ENCODE assay signal across 7 cellular contexts in genomic region chr12:48231169-48231958, GRCh38. TPM values are rescaled to one million over a fixed set of nuclear protein-coding genes. Genes with fewer than 3 reads are reported as not detected.
"Had no signal": no experiment of that assay in that cellular context is flagged by ENCODE, and none has a peak within 500 bp of the region (broad histone marks: within the 10 kb centered on the region; RNA-seq: fewer than 3 reads in every experiment).

No MANE protein-coding gene starts in this region.

RNA-seq across cellular contexts. Expression of gene OR10AD1, which starts 28.3 kb away (rescaled TPM):
- total RNA-seq: M059J, PC-3, Peyer's patch, Right ventricle myocardium superior, SJSA1, T-cell had no signal
- polyA plus RNA-seq: SK-N-SH had no signal

RNA-seq across cellular contexts. Expression of gene CCDC184, which starts 47.9 kb away (rescaled TPM):
- total RNA-seq: PC-3 had no signal
